ENCODE assay signal across 1 cellular context in the genomic region with DNA sequence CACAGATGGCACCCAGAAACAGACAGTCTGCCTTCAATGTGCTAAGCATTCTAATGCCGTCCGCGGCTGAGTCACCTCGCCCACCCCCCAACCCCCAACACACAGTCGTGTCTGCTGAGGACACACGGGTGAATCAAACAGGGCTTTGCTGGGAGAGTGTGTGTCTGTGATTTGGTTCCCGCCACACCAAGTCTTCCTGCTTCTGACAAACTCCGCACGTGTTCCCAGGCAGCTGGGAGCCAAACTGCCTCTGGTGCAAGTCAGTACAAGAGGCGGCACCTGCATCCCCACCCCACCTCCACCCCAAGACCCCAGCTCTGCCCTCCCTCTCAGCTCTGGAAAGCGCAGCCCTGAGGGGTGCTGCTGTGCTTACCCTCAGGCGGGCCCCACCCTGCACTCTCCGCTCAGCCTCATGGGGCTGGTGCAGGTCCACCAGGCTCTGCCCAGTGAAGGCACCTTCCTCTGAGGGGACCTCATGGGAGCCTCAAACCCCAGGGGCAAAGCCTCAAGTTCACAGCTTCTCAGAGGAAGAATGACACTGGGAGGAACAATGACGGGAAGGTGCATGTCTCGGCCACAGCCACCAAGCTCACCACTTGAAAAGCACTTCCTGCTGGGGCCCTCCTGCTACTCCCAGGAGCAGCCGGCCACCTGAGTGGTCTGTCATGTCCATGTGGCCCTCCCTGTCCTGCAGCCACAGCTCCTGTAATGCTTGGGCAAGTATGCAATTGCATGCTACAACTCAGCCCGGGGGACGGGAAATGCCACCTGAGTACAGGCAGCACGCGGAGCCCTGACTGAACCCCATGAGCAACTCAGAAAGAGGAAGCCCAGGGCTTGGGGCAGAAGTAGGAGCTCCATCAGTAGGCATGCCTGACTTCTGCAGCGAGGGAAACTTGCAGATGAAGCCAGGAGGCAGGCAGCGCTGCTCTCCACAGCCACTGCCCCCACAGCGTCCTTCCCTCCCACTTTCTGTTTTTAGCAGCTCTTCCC.
TF ChIP-seq lines count a peak whose summit lies in the region.

No MANE protein-coding gene starts in this region.

TF ChIP-seq in GM12878, 131 proteins besides CTCF, POLR2A, EP300 and RAD21 (continues in another document):
- TF ChIP-seq BCL11A (IDR thresholded peaks at IDR 0.05; ENCODE audit: low read depth, low read length) = 0 out of 2 replicates have a peak, but pooled peaks have one; percentile 24
- peak; percentile 44 for TF ChIP-seq RELA (IDR thresholded peaks at IDR 0.05; ENCODE audit: borderline replicate concordance, partially characterized antibody)
- peak; percentile 90; the same call in 1 of the 2 replicates for TF ChIP-seq RB1 (IDR thresholded peaks at IDR 0.05; ENCODE audit: borderline replicate concordance)
- TF ChIP-seq EGR1 (IDR thresholded peaks at IDR 0.05; ENCODE audit: borderline replicate concordance in 1 of 2, low read depth in 2 of 2, low read length in 2 of 2) = peak in 1 of 2 experiments; percentile 12; a peak in 1 of 3 replicates
- peak; percentile 28; the same call in 1 of the 2 replicates for TF ChIP-seq PAX5 (IDR thresholded peaks at IDR 0.05; ENCODE audit: borderline replicate concordance, low read depth, low read length)
- no peak for TF ChIP-seq KDM1A (IDR thresholded peaks at IDR 0.05; ENCODE audit: borderline replicate concordance)
- TF ChIP-seq, protein P1, sequence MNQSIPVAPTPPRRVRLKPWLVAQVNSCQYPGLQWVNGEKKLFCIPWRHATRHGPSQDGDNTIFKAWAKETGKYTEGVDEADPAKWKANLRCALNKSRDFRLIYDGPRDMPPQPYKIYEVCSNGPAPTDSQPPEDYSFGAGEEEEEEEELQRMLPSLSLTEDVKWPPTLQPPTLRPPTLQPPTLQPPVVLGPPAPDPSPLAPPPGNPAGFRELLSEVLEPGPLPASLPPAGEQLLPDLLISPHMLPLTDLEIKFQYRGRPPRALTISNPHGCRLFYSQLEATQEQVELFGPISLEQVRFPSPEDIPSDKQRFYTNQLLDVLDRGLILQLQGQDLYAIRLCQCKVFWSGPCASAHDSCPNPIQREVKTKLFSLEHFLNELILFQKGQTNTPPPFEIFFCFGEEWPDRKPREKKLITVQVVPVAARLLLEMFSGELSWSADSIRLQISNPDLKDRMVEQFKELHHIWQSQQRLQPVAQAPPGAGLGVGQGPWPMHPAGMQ (IDR thresholded peaks at IDR 0.05; ENCODE audit: borderline replicate concordance) = no peak
- peak; percentile 60; the same call in 1 of the 2 replicates for TF ChIP-seq TCF12 (IDR thresholded peaks at IDR 0.05; ENCODE audit: low read depth, low read length)
- peak; percentile 72 for TF ChIP-seq EED (IDR thresholded peaks at IDR 0.05; ENCODE audit: low read depth)
- peak in 1 of 2 experiments; percentile 27; a peak in 1 of 4 replicates for TF ChIP-seq ETV6 (conservative IDR thresholded peaks at IDR 0.05 in 1 of 2, IDR thresholded peaks at IDR 0.05 in 1 of 2; ENCODE audit: borderline replicate concordance in 1 of 2, low read depth in 1 of 2)
- peak; percentile 93; the same call in 1 of the 2 replicates for TF ChIP-seq NBN (IDR thresholded peaks at IDR 0.05)
- TF ChIP-seq SPI1 (IDR thresholded peaks at IDR 0.05; ENCODE audit: borderline replicate concordance, insufficient read depth, low read depth, low read length) = peak; percentile 94
- peak; percentile 87; the same call in 1 of the 2 replicates for TF ChIP-seq BACH1 (IDR thresholded peaks at IDR 0.05; ENCODE audit: borderline replicate concordance)
- peak; percentile 95 for TF ChIP-seq YBX1 (IDR thresholded peaks at IDR 0.05)
- no peak for TF ChIP-seq MEF2A (IDR thresholded peaks at IDR 0.05; ENCODE audit: insufficient read depth, low read depth, low read length)
- peak; percentile 75 for TF ChIP-seq SMAD1 (IDR thresholded peaks at IDR 0.05; ENCODE audit: low read depth, partially characterized antibody)
- peak; percentile 54 for TF ChIP-seq SIN3A (IDR thresholded peaks at IDR 0.05; ENCODE audit: low read depth, low read length)
- TF ChIP-seq, protein P2, sequence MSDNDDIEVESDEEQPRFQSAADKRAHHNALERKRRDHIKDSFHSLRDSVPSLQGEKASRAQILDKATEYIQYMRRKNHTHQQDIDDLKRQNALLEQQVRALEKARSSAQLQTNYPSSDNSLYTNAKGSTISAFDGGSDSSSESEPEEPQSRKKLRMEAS (IDR thresholded peaks at IDR 0.05; ENCODE audit: low read depth, low read length) = peak; percentile 57
- TF ChIP-seq MEF2B (IDR thresholded peaks at IDR 0.05; ENCODE audit: partially characterized antibody, poor library complexity, severe bottlenecking) = peak; percentile 100
- no peak for TF ChIP-seq FOS (IDR thresholded peaks at IDR 0.05; ENCODE audit: borderline replicate concordance, extremely low read depth, insufficient read length)
- TF ChIP-seq HCFC1 (IDR thresholded peaks at IDR 0.05; ENCODE audit: low read length) = 0 out of 2 replicates have a peak, but pooled peaks have one; percentile 11
- TF ChIP-seq CHD2 (IDR thresholded peaks at IDR 0.05; ENCODE audit: borderline replicate concordance, low read depth, low read length) = peak; percentile 57; the same call in 1 of the 2 replicates
- TF ChIP-seq, protein P3, sequence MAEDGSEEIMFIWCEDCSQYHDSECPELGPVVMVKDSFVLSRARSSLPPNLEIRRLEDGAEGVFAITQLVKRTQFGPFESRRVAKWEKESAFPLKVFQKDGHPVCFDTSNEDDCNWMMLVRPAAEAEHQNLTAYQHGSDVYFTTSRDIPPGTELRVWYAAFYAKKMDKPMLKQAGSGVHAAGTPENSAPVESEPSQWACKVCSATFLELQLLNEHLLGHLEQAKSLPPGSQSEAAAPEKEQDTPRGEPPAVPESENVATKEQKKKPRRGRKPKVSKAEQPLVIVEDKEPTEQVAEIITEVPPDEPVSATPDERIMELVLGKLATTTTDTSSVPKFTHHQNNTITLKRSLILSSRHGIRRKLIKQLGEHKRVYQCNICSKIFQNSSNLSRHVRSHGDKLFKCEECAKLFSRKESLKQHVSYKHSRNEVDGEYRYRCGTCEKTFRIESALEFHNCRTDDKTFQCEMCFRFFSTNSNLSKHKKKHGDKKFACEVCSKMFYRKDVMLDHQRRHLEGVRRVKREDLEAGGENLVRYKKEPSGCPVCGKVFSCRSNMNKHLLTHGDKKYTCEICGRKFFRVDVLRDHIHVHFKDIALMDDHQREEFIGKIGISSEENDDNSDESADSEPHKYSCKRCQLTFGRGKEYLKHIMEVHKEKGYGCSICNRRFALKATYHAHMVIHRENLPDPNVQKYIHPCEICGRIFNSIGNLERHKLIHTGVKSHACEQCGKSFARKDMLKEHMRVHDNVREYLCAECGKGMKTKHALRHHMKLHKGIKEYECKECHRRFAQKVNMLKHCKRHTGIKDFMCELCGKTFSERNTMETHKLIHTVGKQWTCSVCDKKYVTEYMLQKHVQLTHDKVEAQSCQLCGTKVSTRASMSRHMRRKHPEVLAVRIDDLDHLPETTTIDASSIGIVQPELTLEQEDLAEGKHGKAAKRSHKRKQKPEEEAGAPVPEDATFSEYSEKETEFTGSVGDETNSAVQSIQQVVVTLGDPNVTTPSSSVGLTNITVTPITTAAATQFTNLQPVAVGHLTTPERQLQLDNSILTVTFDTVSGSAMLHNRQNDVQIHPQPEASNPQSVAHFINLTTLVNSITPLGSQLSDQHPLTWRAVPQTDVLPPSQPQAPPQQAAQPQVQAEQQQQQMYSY (CRISPR knock-in tag; IDR thresholded peaks at IDR 0.05) = no peak
- TF ChIP-seq KLF5 (IDR thresholded peaks at IDR 0.05; ENCODE audit: partially characterized antibody) = no peak
- 0 out of 2 replicates have a peak, but pooled peaks have one; percentile 19 for TF ChIP-seq ZNF384 (IDR thresholded peaks at IDR 0.05; ENCODE audit: borderline replicate concordance, low read depth, low read length)
- TF ChIP-seq DPF2 (IDR thresholded peaks at IDR 0.05) = peak; percentile 62
- TF ChIP-seq CREM (IDR thresholded peaks at IDR 0.05; ENCODE audit: low read depth) = 0 out of 2 replicates have a peak, but pooled peaks have one; percentile 4
- no peak for TF ChIP-seq RUNX3 (IDR thresholded peaks at IDR 0.05; ENCODE audit: low read length)
- TF ChIP-seq, protein P4, sequence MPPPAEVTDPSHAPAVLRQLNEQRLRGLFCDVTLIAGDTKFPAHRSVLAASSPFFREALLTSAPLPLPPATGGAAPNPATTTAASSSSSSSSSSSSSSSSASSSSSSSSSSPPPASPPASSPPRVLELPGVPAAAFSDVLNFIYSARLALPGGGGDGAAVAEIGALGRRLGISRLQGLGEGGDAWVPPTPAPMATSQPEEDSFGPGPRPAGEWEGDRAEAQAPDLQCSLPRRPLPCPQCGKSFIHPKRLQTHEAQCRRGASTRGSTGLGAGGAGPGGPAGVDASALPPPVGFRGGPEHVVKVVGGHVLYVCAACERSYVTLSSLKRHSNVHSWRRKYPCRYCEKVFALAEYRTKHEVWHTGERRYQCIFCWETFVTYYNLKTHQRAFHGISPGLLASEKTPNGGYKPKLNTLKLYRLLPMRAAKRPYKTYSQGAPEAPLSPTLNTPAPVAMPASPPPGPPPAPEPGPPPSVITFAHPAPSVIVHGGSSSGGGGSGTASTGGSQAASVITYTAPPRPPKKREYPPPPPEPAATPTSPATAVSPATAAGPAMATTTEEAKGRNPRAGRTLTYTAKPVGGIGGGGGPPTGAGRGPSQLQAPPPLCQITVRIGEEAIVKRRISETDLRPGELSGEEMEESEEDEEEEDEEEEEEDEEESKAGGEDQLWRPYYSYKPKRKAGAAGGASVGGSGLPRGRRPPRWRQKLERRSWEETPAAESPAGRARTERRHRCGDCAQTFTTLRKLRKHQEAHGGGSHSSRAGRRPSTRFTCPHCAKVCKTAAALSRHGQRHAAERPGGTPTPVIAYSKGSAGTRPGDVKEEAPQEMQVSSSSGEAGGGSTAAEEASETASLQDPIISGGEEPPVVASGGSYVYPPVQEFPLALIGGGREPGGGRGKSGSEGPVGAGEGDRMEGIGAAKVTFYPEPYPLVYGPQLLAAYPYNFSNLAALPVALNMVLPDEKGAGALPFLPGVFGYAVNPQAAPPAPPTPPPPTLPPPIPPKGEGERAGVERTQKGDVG (CRISPR knock-in tag; IDR thresholded peaks at IDR 0.05) = no peak
- TF ChIP-seq TAF1 (IDR thresholded peaks at IDR 0.05; ENCODE audit: borderline replicate concordance, low read depth, low read length) = peak; percentile 74; the same call in 1 of the 2 replicates
- 0 out of 2 replicates have a peak, but pooled peaks have one; percentile 55 for TF ChIP-seq MTA2 (IDR thresholded peaks at IDR 0.05; ENCODE audit: low read depth)
- TF ChIP-seq, protein P5, sequence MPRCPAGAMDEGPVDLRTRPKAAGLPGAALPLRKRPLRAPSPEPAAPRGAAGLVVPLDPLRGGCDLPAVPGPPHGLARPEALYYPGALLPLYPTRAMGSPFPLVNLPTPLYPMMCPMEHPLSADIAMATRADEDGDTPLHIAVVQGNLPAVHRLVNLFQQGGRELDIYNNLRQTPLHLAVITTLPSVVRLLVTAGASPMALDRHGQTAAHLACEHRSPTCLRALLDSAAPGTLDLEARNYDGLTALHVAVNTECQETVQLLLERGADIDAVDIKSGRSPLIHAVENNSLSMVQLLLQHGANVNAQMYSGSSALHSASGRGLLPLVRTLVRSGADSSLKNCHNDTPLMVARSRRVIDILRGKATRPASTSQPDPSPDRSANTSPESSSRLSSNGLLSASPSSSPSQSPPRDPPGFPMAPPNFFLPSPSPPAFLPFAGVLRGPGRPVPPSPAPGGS (IDR thresholded peaks at IDR 0.05; ENCODE audit: borderline replicate concordance, insufficient read depth, low read depth, low read length, poor library complexity, severe bottlenecking) = peak; percentile 81
- TF ChIP-seq, protein P6, sequence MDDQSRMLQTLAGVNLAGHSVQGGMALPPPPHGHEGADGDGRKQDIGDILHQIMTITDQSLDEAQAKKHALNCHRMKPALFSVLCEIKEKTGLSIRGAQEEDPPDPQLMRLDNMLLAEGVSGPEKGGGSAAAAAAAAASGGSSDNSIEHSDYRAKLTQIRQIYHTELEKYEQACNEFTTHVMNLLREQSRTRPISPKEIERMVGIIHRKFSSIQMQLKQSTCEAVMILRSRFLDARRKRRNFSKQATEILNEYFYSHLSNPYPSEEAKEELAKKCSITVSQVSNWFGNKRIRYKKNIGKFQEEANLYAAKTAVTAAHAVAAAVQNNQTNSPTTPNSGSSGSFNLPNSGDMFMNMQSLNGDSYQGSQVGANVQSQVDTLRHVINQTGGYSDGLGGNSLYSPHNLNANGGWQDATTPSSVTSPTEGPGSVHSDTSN (IDR thresholded peaks at IDR 0.05; ENCODE audit: insufficient replicate concordance, low read depth, low read length) = no peak
- peak; percentile 31; the same call in 2 of the 3 replicates for TF ChIP-seq POU2F2 (IDR thresholded peaks at IDR 0.05; ENCODE audit: borderline replicate concordance, low read depth, low read length)
- TF ChIP-seq, protein P7, sequence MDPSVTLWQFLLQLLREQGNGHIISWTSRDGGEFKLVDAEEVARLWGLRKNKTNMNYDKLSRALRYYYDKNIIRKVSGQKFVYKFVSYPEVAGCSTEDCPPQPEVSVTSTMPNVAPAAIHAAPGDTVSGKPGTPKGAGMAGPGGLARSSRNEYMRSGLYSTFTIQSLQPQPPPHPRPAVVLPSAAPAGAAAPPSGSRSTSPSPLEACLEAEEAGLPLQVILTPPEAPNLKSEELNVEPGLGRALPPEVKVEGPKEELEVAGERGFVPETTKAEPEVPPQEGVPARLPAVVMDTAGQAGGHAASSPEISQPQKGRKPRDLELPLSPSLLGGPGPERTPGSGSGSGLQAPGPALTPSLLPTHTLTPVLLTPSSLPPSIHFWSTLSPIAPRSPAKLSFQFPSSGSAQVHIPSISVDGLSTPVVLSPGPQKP (IDR thresholded peaks at IDR 0.05; ENCODE audit: low read depth, low read length) = 0 out of 2 replicates have a peak, but pooled peaks have one; percentile 35
- TF ChIP-seq, protein P8, sequence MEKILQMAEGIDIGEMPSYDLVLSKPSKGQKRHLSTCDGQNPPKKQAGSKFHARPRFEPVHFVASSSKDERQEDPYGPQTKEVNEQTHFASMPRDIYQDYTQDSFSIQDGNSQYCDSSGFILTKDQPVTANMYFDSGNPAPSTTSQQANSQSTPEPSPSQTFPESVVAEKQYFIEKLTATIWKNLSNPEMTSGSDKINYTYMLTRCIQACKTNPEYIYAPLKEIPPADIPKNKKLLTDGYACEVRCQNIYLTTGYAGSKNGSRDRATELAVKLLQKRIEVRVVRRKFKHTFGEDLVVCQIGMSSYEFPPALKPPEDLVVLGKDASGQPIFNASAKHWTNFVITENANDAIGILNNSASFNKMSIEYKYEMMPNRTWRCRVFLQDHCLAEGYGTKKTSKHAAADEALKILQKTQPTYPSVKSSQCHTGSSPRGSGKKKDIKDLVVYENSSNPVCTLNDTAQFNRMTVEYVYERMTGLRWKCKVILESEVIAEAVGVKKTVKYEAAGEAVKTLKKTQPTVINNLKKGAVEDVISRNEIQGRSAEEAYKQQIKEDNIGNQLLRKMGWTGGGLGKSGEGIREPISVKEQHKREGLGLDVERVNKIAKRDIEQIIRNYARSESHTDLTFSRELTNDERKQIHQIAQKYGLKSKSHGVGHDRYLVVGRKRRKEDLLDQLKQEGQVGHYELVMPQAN (conservative IDR thresholded peaks at IDR 0.05) = peak; percentile 52; the same call in 1 of the 2 replicates
- peak; percentile 96 for TF ChIP-seq MXI1 (IDR thresholded peaks at IDR 0.05; ENCODE audit: low read depth, low read length)
- TF ChIP-seq, protein P9, sequence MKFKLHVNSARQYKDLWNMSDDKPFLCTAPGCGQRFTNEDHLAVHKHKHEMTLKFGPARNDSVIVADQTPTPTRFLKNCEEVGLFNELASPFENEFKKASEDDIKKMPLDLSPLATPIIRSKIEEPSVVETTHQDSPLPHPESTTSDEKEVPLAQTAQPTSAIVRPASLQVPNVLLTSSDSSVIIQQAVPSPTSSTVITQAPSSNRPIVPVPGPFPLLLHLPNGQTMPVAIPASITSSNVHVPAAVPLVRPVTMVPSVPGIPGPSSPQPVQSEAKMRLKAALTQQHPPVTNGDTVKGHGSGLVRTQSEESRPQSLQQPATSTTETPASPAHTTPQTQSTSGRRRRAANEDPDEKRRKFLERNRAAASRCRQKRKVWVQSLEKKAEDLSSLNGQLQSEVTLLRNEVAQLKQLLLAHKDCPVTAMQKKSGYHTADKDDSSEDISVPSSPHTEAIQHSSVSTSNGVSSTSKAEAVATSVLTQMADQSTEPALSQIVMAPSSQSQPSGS (IDR thresholded peaks at IDR 0.05; ENCODE audit: low read length) = no peak
- peak; percentile 62; the same call in 1 of the 2 replicates for TF ChIP-seq IRF4 (IDR thresholded peaks at IDR 0.05; ENCODE audit: low read depth, low read length)
